ENCODE assay signal across 2 cellular contexts in genomic region chr14:68397371-68397779, GRCh38.
A peak's percentile ranks its signal among the peaks of the same experiment; 100 is the strongest.
TF ChIP-seq lines count a peak whose summit lies in the region.

No MANE protein-coding gene starts in this region.

TF ChIP-seq in GM12878, 131 proteins besides CTCF, POLR2A, EP300 and RAD21 (continued from another document):
- TF ChIP-seq, protein P1, sequence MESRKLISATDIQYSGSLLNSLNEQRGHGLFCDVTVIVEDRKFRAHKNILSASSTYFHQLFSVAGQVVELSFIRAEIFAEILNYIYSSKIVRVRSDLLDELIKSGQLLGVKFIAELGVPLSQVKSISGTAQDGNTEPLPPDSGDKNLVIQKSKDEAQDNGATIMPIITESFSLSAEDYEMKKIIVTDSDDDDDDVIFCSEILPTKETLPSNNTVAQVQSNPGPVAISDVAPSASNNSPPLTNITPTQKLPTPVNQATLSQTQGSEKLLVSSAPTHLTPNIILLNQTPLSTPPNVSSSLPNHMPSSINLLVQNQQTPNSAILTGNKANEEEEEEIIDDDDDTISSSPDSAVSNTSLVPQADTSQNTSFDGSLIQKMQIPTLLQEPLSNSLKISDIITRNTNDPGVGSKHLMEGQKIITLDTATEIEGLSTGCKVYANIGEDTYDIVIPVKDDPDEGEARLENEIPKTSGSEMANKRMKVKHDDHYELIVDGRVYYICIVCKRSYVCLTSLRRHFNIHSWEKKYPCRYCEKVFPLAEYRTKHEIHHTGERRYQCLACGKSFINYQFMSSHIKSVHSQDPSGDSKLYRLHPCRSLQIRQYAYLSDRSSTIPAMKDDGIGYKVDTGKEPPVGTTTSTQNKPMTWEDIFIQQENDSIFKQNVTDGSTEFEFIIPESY (IDR thresholded peaks at IDR 0.05): peak; percentile 56; the same call in 1 of the 2 replicates
- TF ChIP-seq GABPA (IDR thresholded peaks at IDR 0.05; ENCODE audit: low read depth) (no peak), ESRRA (IDR thresholded peaks at IDR 0.05; ENCODE audit: low read length) (no peak), MYC (IDR thresholded peaks at IDR 0.05; ENCODE audit: insufficient read depth, insufficient read length, insufficient replicate concordance, low read length, severe bottlenecking) (no peak), MEF2A (IDR thresholded peaks at IDR 0.05; ENCODE audit: insufficient read depth, low read depth, low read length) (no peak), RAD51 (IDR thresholded peaks at IDR 0.05) (no peak), MEF2B (IDR thresholded peaks at IDR 0.05; ENCODE audit: partially characterized antibody, poor library complexity, severe bottlenecking) (peak; percentile 15), SPI1 (IDR thresholded peaks at IDR 0.05; ENCODE audit: borderline replicate concordance, insufficient read depth, low read depth, low read length) (peak; percentile 64), BMI1 (IDR thresholded peaks at IDR 0.05; ENCODE audit: borderline replicate concordance) (no peak), IKZF2 (IDR thresholded peaks at IDR 0.05) (0 out of 4 replicates have a peak, but pooled peaks of 1 of the 2 experiments have one; percentile 20), IKZF1 (conservative IDR thresholded peaks at IDR 0.05) (0 out of 2 replicates have a peak, but pooled peaks have one; percentile 21), MXI1 (IDR thresholded peaks at IDR 0.05; ENCODE audit: low read depth, low read length) (no peak), ATF3 (IDR thresholded peaks at IDR 0.05; ENCODE audit: borderline replicate concordance, extremely low read depth, low read depth, low read length) (no peak), FOXK2 (IDR thresholded peaks at IDR 0.05) (no peak)
- TF ChIP-seq, protein P2, sequence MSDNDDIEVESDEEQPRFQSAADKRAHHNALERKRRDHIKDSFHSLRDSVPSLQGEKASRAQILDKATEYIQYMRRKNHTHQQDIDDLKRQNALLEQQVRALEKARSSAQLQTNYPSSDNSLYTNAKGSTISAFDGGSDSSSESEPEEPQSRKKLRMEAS (IDR thresholded peaks at IDR 0.05; ENCODE audit: low read depth, low read length): no peak

TF ChIP-seq in HepG2, 621 proteins besides CTCF, POLR2A, EP300 and RAD21 (continued from another document):
- TF ChIP-seq, protein P3, sequence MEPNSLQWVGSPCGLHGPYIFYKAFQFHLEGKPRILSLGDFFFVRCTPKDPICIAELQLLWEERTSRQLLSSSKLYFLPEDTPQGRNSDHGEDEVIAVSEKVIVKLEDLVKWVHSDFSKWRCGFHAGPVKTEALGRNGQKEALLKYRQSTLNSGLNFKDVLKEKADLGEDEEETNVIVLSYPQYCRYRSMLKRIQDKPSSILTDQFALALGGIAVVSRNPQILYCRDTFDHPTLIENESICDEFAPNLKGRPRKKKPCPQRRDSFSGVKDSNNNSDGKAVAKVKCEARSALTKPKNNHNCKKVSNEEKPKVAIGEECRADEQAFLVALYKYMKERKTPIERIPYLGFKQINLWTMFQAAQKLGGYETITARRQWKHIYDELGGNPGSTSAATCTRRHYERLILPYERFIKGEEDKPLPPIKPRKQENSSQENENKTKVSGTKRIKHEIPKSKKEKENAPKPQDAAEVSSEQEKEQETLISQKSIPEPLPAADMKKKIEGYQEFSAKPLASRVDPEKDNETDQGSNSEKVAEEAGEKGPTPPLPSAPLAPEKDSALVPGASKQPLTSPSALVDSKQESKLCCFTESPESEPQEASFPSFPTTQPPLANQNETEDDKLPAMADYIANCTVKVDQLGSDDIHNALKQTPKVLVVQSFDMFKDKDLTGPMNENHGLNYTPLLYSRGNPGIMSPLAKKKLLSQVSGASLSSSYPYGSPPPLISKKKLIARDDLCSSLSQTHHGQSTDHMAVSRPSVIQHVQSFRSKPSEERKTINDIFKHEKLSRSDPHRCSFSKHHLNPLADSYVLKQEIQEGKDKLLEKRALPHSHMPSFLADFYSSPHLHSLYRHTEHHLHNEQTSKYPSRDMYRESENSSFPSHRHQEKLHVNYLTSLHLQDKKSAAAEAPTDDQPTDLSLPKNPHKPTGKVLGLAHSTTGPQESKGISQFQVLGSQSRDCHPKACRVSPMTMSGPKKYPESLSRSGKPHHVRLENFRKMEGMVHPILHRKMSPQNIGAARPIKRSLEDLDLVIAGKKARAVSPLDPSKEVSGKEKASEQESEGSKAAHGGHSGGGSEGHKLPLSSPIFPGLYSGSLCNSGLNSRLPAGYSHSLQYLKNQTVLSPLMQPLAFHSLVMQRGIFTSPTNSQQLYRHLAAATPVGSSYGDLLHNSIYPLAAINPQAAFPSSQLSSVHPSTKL (CRISPR knock-in tag; IDR thresholded peaks at IDR 0.05): peak; percentile 38; the same call in 1 of the 2 replicates
- TF ChIP-seq, protein P4, sequence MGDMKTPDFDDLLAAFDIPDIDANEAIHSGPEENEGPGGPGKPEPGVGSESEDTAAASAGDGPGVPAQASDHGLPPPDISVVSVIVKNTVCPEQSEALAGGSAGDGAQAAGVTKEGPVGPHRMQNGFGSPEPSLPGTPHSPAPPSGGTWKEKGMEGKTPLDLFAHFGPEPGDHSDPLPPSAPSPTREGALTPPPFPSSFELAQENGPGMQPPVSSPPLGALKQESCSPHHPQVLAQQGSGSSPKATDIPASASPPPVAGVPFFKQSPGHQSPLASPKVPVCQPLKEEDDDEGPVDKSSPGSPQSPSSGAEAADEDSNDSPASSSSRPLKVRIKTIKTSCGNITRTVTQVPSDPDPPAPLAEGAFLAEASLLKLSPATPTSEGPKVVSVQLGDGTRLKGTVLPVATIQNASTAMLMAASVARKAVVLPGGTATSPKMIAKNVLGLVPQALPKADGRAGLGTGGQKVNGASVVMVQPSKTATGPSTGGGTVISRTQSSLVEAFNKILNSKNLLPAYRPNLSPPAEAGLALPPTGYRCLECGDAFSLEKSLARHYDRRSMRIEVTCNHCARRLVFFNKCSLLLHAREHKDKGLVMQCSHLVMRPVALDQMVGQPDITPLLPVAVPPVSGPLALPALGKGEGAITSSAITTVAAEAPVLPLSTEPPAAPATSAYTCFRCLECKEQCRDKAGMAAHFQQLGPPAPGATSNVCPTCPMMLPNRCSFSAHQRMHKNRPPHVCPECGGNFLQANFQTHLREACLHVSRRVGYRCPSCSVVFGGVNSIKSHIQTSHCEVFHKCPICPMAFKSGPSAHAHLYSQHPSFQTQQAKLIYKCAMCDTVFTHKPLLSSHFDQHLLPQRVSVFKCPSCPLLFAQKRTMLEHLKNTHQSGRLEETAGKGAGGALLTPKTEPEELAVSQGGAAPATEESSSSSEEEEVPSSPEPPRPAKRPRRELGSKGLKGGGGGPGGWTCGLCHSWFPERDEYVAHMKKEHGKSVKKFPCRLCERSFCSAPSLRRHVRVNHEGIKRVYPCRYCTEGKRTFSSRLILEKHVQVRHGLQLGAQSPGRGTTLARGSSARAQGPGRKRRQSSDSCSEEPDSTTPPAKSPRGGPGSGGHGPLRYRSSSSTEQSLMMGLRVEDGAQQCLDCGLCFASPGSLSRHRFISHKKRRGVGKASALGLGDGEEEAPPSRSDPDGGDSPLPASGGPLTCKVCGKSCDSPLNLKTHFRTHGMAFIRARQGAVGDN (CRISPR knock-in tag; IDR thresholded peaks at IDR 0.05): peak; percentile 22; the same call in 1 of the 2 replicates
- TF ChIP-seq SP2 (CRISPR knock-in tag; IDR thresholded peaks at IDR 0.05) (no peak), ZNF788 (CRISPR knock-in tag; IDR thresholded peaks at IDR 0.05; ENCODE audit: borderline replicate concordance) (no peak), ZNF557 (CRISPR knock-in tag; IDR thresholded peaks at IDR 0.05) (no peak), CEBPG (CRISPR knock-in tag; IDR thresholded peaks at IDR 0.05) (peak; percentile 26; the same call in 1 of the 2 replicates), ZMYM4 (CRISPR knock-in tag; IDR thresholded peaks at IDR 0.05) (peak; percentile 25; the same call in 1 of the 2 replicates), GATAD2A (CRISPR knock-in tag; IDR thresholded peaks at IDR 0.05) (peak; percentile 15; the same call in 1 of the 2 replicates)
- TF ChIP-seq, protein P5, sequence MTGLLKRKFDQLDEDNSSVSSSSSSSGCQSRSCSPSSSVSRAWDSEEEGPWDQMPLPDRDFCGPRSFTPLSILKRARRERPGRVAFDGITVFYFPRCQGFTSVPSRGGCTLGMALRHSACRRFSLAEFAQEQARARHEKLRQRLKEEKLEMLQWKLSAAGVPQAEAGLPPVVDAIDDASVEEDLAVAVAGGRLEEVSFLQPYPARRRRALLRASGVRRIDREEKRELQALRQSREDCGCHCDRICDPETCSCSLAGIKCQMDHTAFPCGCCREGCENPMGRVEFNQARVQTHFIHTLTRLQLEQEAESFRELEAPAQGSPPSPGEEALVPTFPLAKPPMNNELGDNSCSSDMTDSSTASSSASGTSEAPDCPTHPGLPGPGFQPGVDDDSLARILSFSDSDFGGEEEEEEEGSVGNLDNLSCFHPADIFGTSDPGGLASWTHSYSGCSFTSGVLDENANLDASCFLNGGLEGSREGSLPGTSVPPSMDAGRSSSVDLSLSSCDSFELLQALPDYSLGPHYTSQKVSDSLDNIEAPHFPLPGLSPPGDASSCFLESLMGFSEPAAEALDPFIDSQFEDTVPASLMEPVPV (CRISPR knock-in tag; IDR thresholded peaks at IDR 0.05): no peak
- TF ChIP-seq, protein P6, sequence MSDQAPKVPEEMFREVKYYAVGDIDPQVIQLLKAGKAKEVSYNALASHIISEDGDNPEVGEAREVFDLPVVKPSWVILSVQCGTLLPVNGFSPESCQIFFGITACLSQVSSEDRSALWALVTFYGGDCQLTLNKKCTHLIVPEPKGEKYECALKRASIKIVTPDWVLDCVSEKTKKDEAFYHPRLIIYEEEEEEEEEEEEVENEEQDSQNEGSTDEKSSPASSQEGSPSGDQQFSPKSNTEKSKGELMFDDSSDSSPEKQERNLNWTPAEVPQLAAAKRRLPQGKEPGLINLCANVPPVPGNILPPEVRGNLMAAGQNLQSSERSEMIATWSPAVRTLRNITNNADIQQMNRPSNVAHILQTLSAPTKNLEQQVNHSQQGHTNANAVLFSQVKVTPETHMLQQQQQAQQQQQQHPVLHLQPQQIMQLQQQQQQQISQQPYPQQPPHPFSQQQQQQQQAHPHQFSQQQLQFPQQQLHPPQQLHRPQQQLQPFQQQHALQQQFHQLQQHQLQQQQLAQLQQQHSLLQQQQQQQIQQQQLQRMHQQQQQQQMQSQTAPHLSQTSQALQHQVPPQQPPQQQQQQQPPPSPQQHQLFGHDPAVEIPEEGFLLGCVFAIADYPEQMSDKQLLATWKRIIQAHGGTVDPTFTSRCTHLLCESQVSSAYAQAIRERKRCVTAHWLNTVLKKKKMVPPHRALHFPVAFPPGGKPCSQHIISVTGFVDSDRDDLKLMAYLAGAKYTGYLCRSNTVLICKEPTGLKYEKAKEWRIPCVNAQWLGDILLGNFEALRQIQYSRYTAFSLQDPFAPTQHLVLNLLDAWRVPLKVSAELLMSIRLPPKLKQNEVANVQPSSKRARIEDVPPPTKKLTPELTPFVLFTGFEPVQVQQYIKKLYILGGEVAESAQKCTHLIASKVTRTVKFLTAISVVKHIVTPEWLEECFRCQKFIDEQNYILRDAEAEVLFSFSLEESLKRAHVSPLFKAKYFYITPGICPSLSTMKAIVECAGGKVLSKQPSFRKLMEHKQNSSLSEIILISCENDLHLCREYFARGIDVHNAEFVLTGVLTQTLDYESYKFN (CRISPR knock-in tag; conservative IDR thresholded peaks at IDR 0.05): peak; percentile 28; the same call in 1 of the 2 replicates
